ENCODE assay signal across 1 cellular context in genomic region chr12:3604750-3605638, GRCh38.
TF ChIP-seq lines count a peak whose summit lies in the region.

No MANE protein-coding gene starts in this region.

TF ChIP-seq in HEK293, 187 proteins besides CTCF, POLR2A, EP300 and RAD21 (continued from another document):
- TF ChIP-seq, protein P1, sequence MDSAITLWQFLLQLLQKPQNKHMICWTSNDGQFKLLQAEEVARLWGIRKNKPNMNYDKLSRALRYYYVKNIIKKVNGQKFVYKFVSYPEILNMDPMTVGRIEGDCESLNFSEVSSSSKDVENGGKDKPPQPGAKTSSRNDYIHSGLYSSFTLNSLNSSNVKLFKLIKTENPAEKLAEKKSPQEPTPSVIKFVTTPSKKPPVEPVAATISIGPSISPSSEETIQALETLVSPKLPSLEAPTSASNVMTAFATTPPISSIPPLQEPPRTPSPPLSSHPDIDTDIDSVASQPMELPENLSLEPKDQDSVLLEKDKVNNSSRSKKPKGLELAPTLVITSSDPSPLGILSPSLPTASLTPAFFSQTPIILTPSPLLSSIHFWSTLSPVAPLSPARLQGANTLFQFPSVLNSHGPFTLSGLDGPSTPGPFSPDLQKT (IDR thresholded peaks at IDR 0.05; ENCODE audit: borderline replicate concordance, low read depth, low read length), result no peak
- TF ChIP-seq ATF2 (tag by site-specific recombination; IDR thresholded peaks at IDR 0.05; ENCODE audit: low read depth) (no peak), ZNF157 (tag by site-specific recombination; IDR thresholded peaks at IDR 0.05) (no peak), REPIN1 (tag by site-specific recombination; IDR thresholded peaks at IDR 0.05; ENCODE audit: low read depth) (no peak), ZNF549 (tag by site-specific recombination; IDR thresholded peaks at IDR 0.05) (no peak), SALL2 (tag by site-specific recombination; IDR thresholded peaks at IDR 0.05; ENCODE audit: borderline replicate concordance) (no peak), ZNF596 (tag by site-specific recombination; IDR thresholded peaks at IDR 0.05) (no peak), PRDM1 (tag by site-specific recombination; IDR thresholded peaks at IDR 0.05) (peak; percentile 71; the same call in 1 of the 2 replicates), PRDM10 (tag by site-specific recombination; IDR thresholded peaks at IDR 0.05) (0 out of 2 replicates have a peak, but pooled peaks have one; percentile 34), ZNF366 (tag by site-specific recombination; conservative IDR thresholded peaks at IDR 0.05) (no peak), ZBTB8A (tag by site-specific recombination; IDR thresholded peaks at IDR 0.05) (no peak), ZNF654 (tag by site-specific recombination; IDR thresholded peaks at IDR 0.05; ENCODE audit: low read depth) (no peak), ZNF513 (tag by site-specific recombination; IDR thresholded peaks at IDR 0.05) (0 out of 2 replicates have a peak, but pooled peaks have one; percentile 33), ZBTB20 (tag by site-specific recombination; IDR thresholded peaks at IDR 0.05) (peak; percentile 31; the same call in 1 of the 2 replicates), SCRT1 (tag by site-specific recombination; IDR thresholded peaks at IDR 0.05; ENCODE audit: borderline replicate concordance) (no peak), ZNF791 (tag by site-specific recombination; IDR thresholded peaks at IDR 0.05) (no peak), ZNF175 (tag by site-specific recombination; IDR thresholded peaks at IDR 0.05) (no peak), ZNF426 (tag by site-specific recombination; IDR thresholded peaks at IDR 0.05) (no peak), ZNF843 (tag by site-specific recombination; IDR thresholded peaks at IDR 0.05) (no peak), ZNF121 (tag by site-specific recombination; IDR thresholded peaks at IDR 0.05) (no peak), ZNF133 (tag by site-specific recombination; IDR thresholded peaks at IDR 0.05) (no peak), ZNF600 (tag by site-specific recombination; IDR thresholded peaks at IDR 0.05) (peak; percentile 39; the same call in 1 of the 2 replicates), ZBTB17 (tag by site-specific recombination; IDR thresholded peaks at IDR 0.05) (peak; percentile 90), ZNF660 (tag by site-specific recombination; IDR thresholded peaks at IDR 0.05) (0 out of 2 replicates have a peak, but pooled peaks have one; percentile 54)
- TF ChIP-seq, protein P2, sequence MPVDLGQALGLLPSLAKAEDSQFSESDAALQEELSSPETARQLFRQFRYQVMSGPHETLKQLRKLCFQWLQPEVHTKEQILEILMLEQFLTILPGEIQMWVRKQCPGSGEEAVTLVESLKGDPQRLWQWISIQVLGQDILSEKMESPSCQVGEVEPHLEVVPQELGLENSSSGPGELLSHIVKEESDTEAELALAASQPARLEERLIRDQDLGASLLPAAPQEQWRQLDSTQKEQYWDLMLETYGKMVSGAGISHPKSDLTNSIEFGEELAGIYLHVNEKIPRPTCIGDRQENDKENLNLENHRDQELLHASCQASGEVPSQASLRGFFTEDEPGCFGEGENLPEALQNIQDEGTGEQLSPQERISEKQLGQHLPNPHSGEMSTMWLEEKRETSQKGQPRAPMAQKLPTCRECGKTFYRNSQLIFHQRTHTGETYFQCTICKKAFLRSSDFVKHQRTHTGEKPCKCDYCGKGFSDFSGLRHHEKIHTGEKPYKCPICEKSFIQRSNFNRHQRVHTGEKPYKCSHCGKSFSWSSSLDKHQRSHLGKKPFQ (tag by site-specific recombination; IDR thresholded peaks at IDR 0.05), result peak; percentile 85
- TF ChIP-seq, protein P3, sequence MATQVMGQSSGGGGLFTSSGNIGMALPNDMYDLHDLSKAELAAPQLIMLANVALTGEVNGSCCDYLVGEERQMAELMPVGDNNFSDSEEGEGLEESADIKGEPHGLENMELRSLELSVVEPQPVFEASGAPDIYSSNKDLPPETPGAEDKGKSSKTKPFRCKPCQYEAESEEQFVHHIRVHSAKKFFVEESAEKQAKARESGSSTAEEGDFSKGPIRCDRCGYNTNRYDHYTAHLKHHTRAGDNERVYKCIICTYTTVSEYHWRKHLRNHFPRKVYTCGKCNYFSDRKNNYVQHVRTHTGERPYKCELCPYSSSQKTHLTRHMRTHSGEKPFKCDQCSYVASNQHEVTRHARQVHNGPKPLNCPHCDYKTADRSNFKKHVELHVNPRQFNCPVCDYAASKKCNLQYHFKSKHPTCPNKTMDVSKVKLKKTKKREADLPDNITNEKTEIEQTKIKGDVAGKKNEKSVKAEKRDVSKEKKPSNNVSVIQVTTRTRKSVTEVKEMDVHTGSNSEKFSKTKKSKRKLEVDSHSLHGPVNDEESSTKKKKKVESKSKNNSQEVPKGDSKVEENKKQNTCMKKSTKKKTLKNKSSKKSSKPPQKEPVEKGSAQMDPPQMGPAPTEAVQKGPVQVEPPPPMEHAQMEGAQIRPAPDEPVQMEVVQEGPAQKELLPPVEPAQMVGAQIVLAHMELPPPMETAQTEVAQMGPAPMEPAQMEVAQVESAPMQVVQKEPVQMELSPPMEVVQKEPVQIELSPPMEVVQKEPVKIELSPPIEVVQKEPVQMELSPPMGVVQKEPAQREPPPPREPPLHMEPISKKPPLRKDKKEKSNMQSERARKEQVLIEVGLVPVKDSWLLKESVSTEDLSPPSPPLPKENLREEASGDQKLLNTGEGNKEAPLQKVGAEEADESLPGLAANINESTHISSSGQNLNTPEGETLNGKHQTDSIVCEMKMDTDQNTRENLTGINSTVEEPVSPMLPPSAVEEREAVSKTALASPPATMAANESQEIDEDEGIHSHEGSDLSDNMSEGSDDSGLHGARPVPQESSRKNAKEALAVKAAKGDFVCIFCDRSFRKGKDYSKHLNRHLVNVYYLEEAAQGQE (tag by site-specific recombination; IDR thresholded peaks at IDR 0.05), result no peak
- TF ChIP-seq, protein P4, sequence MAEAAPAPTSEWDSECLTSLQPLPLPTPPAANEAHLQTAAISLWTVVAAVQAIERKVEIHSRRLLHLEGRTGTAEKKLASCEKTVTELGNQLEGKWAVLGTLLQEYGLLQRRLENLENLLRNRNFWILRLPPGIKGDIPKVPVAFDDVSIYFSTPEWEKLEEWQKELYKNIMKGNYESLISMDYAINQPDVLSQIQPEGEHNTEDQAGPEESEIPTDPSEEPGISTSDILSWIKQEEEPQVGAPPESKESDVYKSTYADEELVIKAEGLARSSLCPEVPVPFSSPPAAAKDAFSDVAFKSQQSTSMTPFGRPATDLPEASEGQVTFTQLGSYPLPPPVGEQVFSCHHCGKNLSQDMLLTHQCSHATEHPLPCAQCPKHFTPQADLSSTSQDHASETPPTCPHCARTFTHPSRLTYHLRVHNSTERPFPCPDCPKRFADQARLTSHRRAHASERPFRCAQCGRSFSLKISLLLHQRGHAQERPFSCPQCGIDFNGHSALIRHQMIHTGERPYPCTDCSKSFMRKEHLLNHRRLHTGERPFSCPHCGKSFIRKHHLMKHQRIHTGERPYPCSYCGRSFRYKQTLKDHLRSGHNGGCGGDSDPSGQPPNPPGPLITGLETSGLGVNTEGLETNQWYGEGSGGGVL (tag by site-specific recombination; IDR thresholded peaks at IDR 0.05), result peak; percentile 64; the same call in 1 of the 2 replicates
- TF ChIP-seq, protein P5, sequence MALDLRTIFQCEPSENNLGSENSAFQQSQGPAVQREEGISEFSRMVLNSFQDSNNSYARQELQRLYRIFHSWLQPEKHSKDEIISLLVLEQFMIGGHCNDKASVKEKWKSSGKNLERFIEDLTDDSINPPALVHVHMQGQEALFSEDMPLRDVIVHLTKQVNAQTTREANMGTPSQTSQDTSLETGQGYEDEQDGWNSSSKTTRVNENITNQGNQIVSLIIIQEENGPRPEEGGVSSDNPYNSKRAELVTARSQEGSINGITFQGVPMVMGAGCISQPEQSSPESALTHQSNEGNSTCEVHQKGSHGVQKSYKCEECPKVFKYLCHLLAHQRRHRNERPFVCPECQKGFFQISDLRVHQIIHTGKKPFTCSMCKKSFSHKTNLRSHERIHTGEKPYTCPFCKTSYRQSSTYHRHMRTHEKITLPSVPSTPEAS (tag by site-specific recombination; IDR thresholded peaks at IDR 0.05), result no peak
